15 cellular contexts compared by ENCODE assay signal in genomic region chr4:77220841-77221613, GRCh38.
DNase-seq lines count a peak whose midpoint lies in the region; ATAC-seq and TF ChIP-seq lines count a peak whose summit lies in the region.
"Had no signal": no experiment of that assay in that cellular context is flagged by ENCODE, and none has a peak within 500 bp of the region (broad histone marks: within the 10 kb centered on the region; RNA-seq: fewer than 3 reads in every experiment).

No MANE protein-coding gene starts in this region.

- intact Hi-C loops in MCF 10A (cut with micrococcal nuclease) (no loop called here), mammary epithelial cell (cut with micrococcal nuclease) (no loop called here), left cardiac atrium (cut with DNase I) (no loop called here), upper lobe of right lung (cut with DNase I) (no loop called here)

- H3K4me1 Mint-ChIP-seq in MCF 10A (ENCODE audit: insufficient read depth, unreplicated experiment) (peaks cover 11% of the 10 kb centered on the region), mesothelial cell of epicardium (peaks cover 6% of the 10 kb centered on the region)
- H3K4me1 Mint-ChIP-seq: stimulated activated naive CD8-positive, alpha-beta T cell treated with anti-CD3 and anti-CD28 coated beads, Interleukin-15, amount 100 ng/mL, for 72 hours; T-cell had no signal

- H3K27ac ChIP-seq in mammary epithelial cell (ENCODE audit: insufficient read depth, low read depth, low read length) (no peak overlapping the region), upper lobe of right lung (no peak overlapping the region)
- H3K27ac ChIP-seq: Peyer's patch had no signal

- H3K4me1 ChIP-seq in mammary epithelial cell (ENCODE audit: insufficient read depth, low read length) (no peaks in the 10 kb centered on the region), upper lobe of right lung (no peaks in the 10 kb centered on the region)
- H3K4me1 ChIP-seq: Peyer's patch had no signal

- peak; percentile 87 to 92 for ATAC-seq in left cardiac atrium
- ATAC-seq in upper lobe of right lung, result peak; percentile 68
- ATAC-seq: stimulated activated naive CD8-positive, alpha-beta T cell treated with anti-CD3 and anti-CD28 coated beads, Interleukin-15, amount 100 ng/mL, for 72 hours; T-cell had no signal

- H3K4me3 Mint-ChIP-seq in MCF 10A (ENCODE audit: unreplicated experiment) (no peak overlapping the region), mesothelial cell of epicardium (no peak overlapping the region)
- H3K4me3 Mint-ChIP-seq: activated naive CD8-positive, alpha-beta T cell; stimulated activated naive CD8-positive, alpha-beta T cell treated with anti-CD3 and anti-CD28 coated beads, Interleukin-15, amount 100 ng/mL, for 72 hours; T-cell had no signal

- no peaks in the 10 kb centered on the region for H3K27me3 ChIP-seq in mammary epithelial cell (ENCODE audit: insufficient read depth, low read length)
- no peaks in the 10 kb centered on the region for H3K27me3 ChIP-seq in upper lobe of right lung
- H3K27me3 ChIP-seq: Peyer's patch had no signal

- no peak overlapping the region for H3K9ac ChIP-seq in mammary epithelial cell (ENCODE audit: insufficient read depth, low read length)

- no peak overlapping the region for H2AFZ ChIP-seq in mammary epithelial cell (ENCODE audit: low read depth, low read length)

- CTCF ChIA-PET in MCF 10A (lab: Yijun Ruan, JAX), result interaction anchor here (1.3 to 2.2 kb wide), 2 partner anchors 19 to 31 kb away, joined by 4 to 9 read pairs; no protein-coding TSS in a partner anchor
- CTCF ChIA-PET in mammary epithelial cell (lab: Charles Lee; ENCODE audit: low non-redundant PET), result interaction anchor here (0.6 kb wide), 2 partner anchors 16 to 665 kb away, joined by 3 read pairs; no protein-coding TSS in a partner anchor

- BruUV-seq in MCF 10A (replicated peaks; lab: Mats Ljungman, UMichigan), result no TSS peak
- no TSS peak for BruUV-seq in mammary epithelial cell (replicated peaks; lab: Mats Ljungman, UMichigan)

- no peak overlapping the region for H3K4me2 ChIP-seq in mammary epithelial cell (ENCODE audit: insufficient read depth, low read depth, low read length)

- no peaks in the 10 kb centered on the region for H3K36me3 Mint-ChIP-seq in MCF 10A (ENCODE audit: insufficient read depth, unreplicated experiment)
- H3K36me3 Mint-ChIP-seq in mesothelial cell of epicardium, result no peaks in the 10 kb centered on the region
- H3K36me3 Mint-ChIP-seq: activated naive CD8-positive, alpha-beta T cell; T-cell had no signal

- H3K9me3 ChIP-seq in mammary epithelial cell (replicated peaks; ENCODE audit: insufficient read depth, low read length), result no peaks in the 10 kb centered on the region
- no peaks in the 10 kb centered on the region for H3K9me3 ChIP-seq in upper lobe of right lung
- H3K9me3 ChIP-seq: Peyer's patch had no signal

- H3K36me3 ChIP-seq in mammary epithelial cell (ENCODE audit: insufficient read depth, low read length) (no peaks in the 10 kb centered on the region), upper lobe of right lung (no peaks in the 10 kb centered on the region)
- H3K36me3 ChIP-seq: Peyer's patch had no signal

- POLR2A ChIA-PET in MCF 10A (lab: Yijun Ruan, JAX), result interaction anchor here (0.6 to 1.2 kb wide), 2 partner anchors 16 to 552 kb away, joined by 3 read pairs; no protein-coding TSS in a partner anchor

- in situ Hi-C loops in mammary epithelial cell (cut with MboI; ENCODE audit: low sequenced_read_pairs in 2 of 2), result loop anchor here in 1 of 2 donors (25.0 kb wide), 1 partner anchor 459 kb away; no protein-coding TSS in a partner anchor

- dilution Hi-C loops in mammary epithelial cell (cut with HindIII; ENCODE audit: low sequenced_read_pairs), result no loop called here

- TF ChIP-seq CTCF in MCF 10A (IDR thresholded peaks at IDR 0.05; ENCODE audit: unreplicated experiment), result no peak
- no peak for TF ChIP-seq CTCF in mammary epithelial cell (conservative IDR thresholded peaks at IDR 0.05 in 1 of 2, IDR thresholded peaks at IDR 0.05 in 1 of 2; ENCODE audit: extremely low read depth in 1 of 2, insufficient read depth in 1 of 2, low read depth in 1 of 2, low read length in 2 of 2)
- TF ChIP-seq CTCF in upper lobe of right lung (IDR thresholded peaks at IDR 0.05), result no peak
- no peak for TF ChIP-seq CTCF in GM20000 (IDR thresholded peaks at IDR 0.05; ENCODE audit: extremely low read depth, missing control alignments)
- no peak for TF ChIP-seq CTCF in mesothelial cell of epicardium (IDR thresholded peaks at IDR 0.05; ENCODE audit: unreplicated experiment)

- H3K4me3 ChIP-seq in mammary epithelial cell (replicated peaks in 1 of 3; ENCODE audit: insufficient read depth in 1 of 3, low read depth in 2 of 3, low read length in 3 of 3) (no peak overlapping the region), upper lobe of right lung (no peak overlapping the region)
- H3K4me3 ChIP-seq: Peyer's patch had no signal

- WGBS in mammary epithelial cell (ENCODE audit: low coverage, missing lambda C conversion rate), result 81% methylated on average over 6 of the region's 7 CpGs

- no peaks in the 10 kb centered on the region for H3K27me3 Mint-ChIP-seq in MCF 10A (ENCODE audit: insufficient read depth, unreplicated experiment)
- peaks cover 37% of the 10 kb centered on the region for H3K27me3 Mint-ChIP-seq in mesothelial cell of epicardium (ENCODE audit: low read depth)
- H3K27me3 Mint-ChIP-seq: activated naive CD8-positive, alpha-beta T cell had no signal

- H3K27ac Mint-ChIP-seq in MCF 10A (ENCODE audit: low read depth, unreplicated experiment) (peak overlapping the region; percentile 1), mesothelial cell of epicardium (no peak overlapping the region)
- H3K27ac Mint-ChIP-seq: activated naive CD8-positive, alpha-beta T cell; stimulated activated naive CD8-positive, alpha-beta T cell treated with anti-CD3 and anti-CD28 coated beads, Interleukin-15, amount 100 ng/mL, for 72 hours; T-cell had no signal

- H3K79me2 ChIP-seq in mammary epithelial cell (ENCODE audit: insufficient read depth, low read length), result no peaks in the 10 kb centered on the region

- peak; percentile 73 for DNase-seq in MCF 10A (ENCODE audit: unreplicated experiment)
- no peak for DNase-seq in mammary epithelial cell
- peak; percentile 92 for DNase-seq in amniotic epithelial cell (ENCODE audit: low read depth)
- DNase-seq in left cardiac atrium, result peak; percentile 63
- no peak for DNase-seq in upper lobe of right lung
- DNase-seq in GM20000 (ENCODE audit: low spot score), result no peak
- DNase-seq in mesothelial cell of epicardium (ENCODE audit: low spot score in 2 of 2, unreplicated experiment in 2 of 2), result no peak
- DNase-seq in activated CD4-positive, alpha-beta T cell treated with anti-CD3 and anti-CD28 coated beads, Interleukin-2, amount 50 U/mL, for 48 hours, result no peak
- DNase-seq: cortex of kidney; NCI-H1105 treated with DMSO at 0.1 percent for 48 hours; NCI-H526; Peyer's patch; stimulated activated naive CD8-positive, alpha-beta T cell treated with anti-CD3 and anti-CD28 coated beads, Interleukin-15, amount 100 ng/mL, for 72 hours; T-cell had no signal

- H3K9me3 Mint-ChIP-seq in MCF 10A (ENCODE audit: unreplicated experiment) (no peaks in the 10 kb centered on the region), mesothelial cell of epicardium (no peaks in the 10 kb centered on the region)
- H3K9me3 Mint-ChIP-seq: stimulated activated naive CD8-positive, alpha-beta T cell treated with anti-CD3 and anti-CD28 coated beads, Interleukin-15, amount 100 ng/mL, for 72 hours; T-cell had no signal

- no peaks in the 10 kb centered on the region for H4K20me1 ChIP-seq in mammary epithelial cell (ENCODE audit: insufficient read depth, low read length)

Comparison
In these comparisons a context has a peak if more than half of its experiments do, and no peak if none do; other contexts are left out.
1. DNase-seq: peak in MCF 10A (single experiment), amniotic epithelial cell (single experiment) and left cardiac atrium (single experiment); none in mammary epithelial cell (single experiment), upper lobe of right lung (single experiment), GM20000 (single experiment), mesothelial cell of epicardium (0 of 2) and activated CD4-positive, alpha-beta T cell treated with anti-CD3 and anti-CD28 coated beads, Interleukin-2, amount 50 U/mL, for 48 hours (0 of 2).